In genomic region chr14:49173765-49174373, GRCh38 we compare ENCODE assay signal across 7 cellular contexts.
A peak's percentile ranks its signal among the peaks of the same experiment; 100 is the strongest.
DNase-seq lines count a peak whose midpoint lies in the region; ATAC-seq lines count a peak whose summit lies in the region.

No MANE protein-coding gene starts in this region.

- ATAC-seq in GM19455 (IDR thresholded peaks at IDR 0.05; ENCODE audit: unreplicated experiment) (peak; percentile 96), HG03378 (IDR thresholded peaks at IDR 0.05; ENCODE audit: unreplicated experiment) (peak; percentile 97), left ventricle myocardium superior (peak; percentile 54)

- intact Hi-C loops in left ventricle myocardium superior (cut with micrococcal nuclease), result no loop called here

- DNase-seq in GM03348 (ENCODE audit: low spot score) (peak; percentile 56), NCI-H446 (lab: John Stamatoyannopoulos, UW) (peak; percentile 51 to 77), left ventricle myocardium superior (no peak)
- DNase-seq in activated CD4-positive, alpha-beta T cell treated with anti-CD3 and anti-CD28 coated beads, Interleukin-2, amount 50 U/mL, for 48 hours, result peak; percentile 29 to 58
- peak; percentile 8 for DNase-seq in stimulated activated CD4-positive, alpha-beta T cell treated with anti-CD3 and anti-CD28 coated beads, Interleukin-4, amount 100 ng/mL, for 24 hours
